28 cellular contexts compared by ENCODE assay signal in the genomic region with DNA sequence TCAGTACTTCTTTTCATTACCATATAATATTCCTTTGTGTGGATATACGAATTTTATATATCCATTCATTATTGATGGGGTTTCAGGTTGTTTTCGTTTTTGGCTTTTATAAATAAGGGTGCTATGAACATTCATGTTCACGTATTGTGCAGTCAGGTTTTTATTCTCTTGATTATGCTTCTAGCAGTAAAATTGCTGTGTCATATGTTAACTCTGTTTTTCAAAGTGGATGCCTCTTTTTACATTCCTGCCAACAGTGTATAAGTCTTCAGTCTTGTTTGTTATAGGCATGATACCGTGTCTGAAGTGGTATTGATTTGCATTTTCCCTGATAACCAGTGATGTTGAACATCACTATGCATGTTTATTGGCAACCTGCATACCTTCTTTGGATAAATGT.
DNase-seq lines count a peak whose midpoint lies in the region; ATAC-seq, FAIRE-seq and TF ChIP-seq lines count a peak whose summit lies in the region.
"Had no signal": no experiment of that assay in that cellular context is flagged by ENCODE, and none has a peak within 500 bp of the region (broad histone marks: within the 10 kb centered on the region; RNA-seq: fewer than 3 reads in every experiment).

No MANE protein-coding gene starts in this region.

- no peak for ATAC-seq in K562
- ATAC-seq: A549; CD8-positive, alpha-beta T cell had no signal

- no TSS peak for BruUV-seq in K562 (replicated peaks; lab: Mats Ljungman, UMichigan)

- FAIRE-seq in K562 (lab: Jason Lieb, UNC), result no peak
- FAIRE-seq: A549, D721Med had no signal

- no peak overlapping the region for H3K27ac ChIP-seq in K562 (ENCODE audit: extremely low read depth, low read depth, low read length)
- H3K27ac ChIP-seq: 22Rv1; A549; BLaER1; BLaER1 treated with 17β-estradiol and CSF1 and Interleukin-3, amounts not matched to agents 10 nM and 100 nM; C4-2B had no signal

- TF ChIP-seq RAD21 in K562 (CRISPR knock-in tag; conservative IDR thresholded peaks at IDR 0.05 in 1 of 2, IDR thresholded peaks at IDR 0.05 in 1 of 2), result no peak

- no peak overlapping the region for H3K9ac ChIP-seq in K562 (ENCODE audit: insufficient read depth in 1 of 2, low read depth in 2 of 2, low read length in 2 of 2)
- H3K9ac ChIP-seq: BLaER1; BLaER1 treated with 17β-estradiol and CSF1 and Interleukin-3, amounts not matched to agents 10 nM and 100 nM had no signal

- peaks cover 0 to 9% of the 10 kb centered on the region in 2 experiments; a peak in 2 of 5 replicates for H3K4me1 ChIP-seq in K562 (replicated peaks in 1 of 2; ENCODE audit: control insufficient read depth in 2 of 2, insufficient read depth in 2 of 2, low read length in 2 of 2)
- H3K4me1 ChIP-seq: A549; BE2C; BLaER1; BLaER1 treated with 17β-estradiol and CSF1 and Interleukin-3, amounts not matched to agents 10 nM and 100 nM had no signal

- no peaks in the 10 kb centered on the region for H3K27me3 ChIP-seq in K562 (ENCODE audit: control insufficient read depth in 2 of 2, insufficient read depth in 2 of 2, low read length in 2 of 2)
- H3K27me3 ChIP-seq: BE2C; BLaER1; BLaER1 treated with 17β-estradiol and CSF1 and Interleukin-3, amounts not matched to agents 10 nM and 100 nM had no signal

- DNase-seq in K562 (ENCODE audit: extremely low read depth in 1 of 4, low spot score in 3 of 4) (no peak), dedifferentiated amniotic fluid mesenchymal stem cell (ENCODE audit: extremely low spot score) (no peak)
- DNase-seq: 8988T; ACHN; AML-193; BE2C; C1 segment of cervical spinal cord; Caco-2; Calu3; CD4-positive, alpha-beta memory T cell; CD4-positive, alpha-beta T cell; CD4-positive, CD25-positive, alpha-beta regulatory T cell; CD8-positive, alpha-beta memory T cell; CD8-positive, alpha-beta T cell; COR-L47; DMS 273 treated with DMSO at 0.1 percent for 48 hours; DMS153; DMS53; DMS79; DMS79 treated with DMSO at 0.1 percent for 48 hours; DND-41; EL had no signal

- H3K4me2 ChIP-seq in K562 (ENCODE audit: insufficient read depth, low read length), result no peak overlapping the region
- H3K4me2 ChIP-seq: A549; BLaER1; BLaER1 treated with 17β-estradiol and CSF1 and Interleukin-3, amounts not matched to agents 10 nM and 100 nM had no signal

- TF ChIP-seq POLR2A in K562 (conservative IDR thresholded peaks at IDR 0.05), result no peak

- 25% methylated on average over 4 of the region's 4 CpGs for WGBS in K562 (ENCODE audit: insufficient coverage, low coverage, missing lambda C conversion rate)

- intact Hi-C loops in K562 (cut with micrococcal nuclease), result no loop called here

- CTCF ChIA-PET in K562 (lab: Yijun Ruan, JAX; ENCODE audit: low intra/inter-chr PET ratio), result no interaction called here

- H3K79me2 ChIP-seq in K562 (ENCODE audit: control insufficient read depth, insufficient read depth, low read length), result peaks cover 2% of the 10 kb centered on the region; the same call in 2 of the 3 replicates

- H3K9me3 ChIP-seq in K562 (replicated peaks; ENCODE audit: control insufficient read depth, insufficient read depth, low read depth, low read length), result no peaks in the 10 kb centered on the region
- H3K9me3 ChIP-seq: A549; BE2C; BLaER1; BLaER1 treated with 17β-estradiol and CSF1 and Interleukin-3, amounts not matched to agents 10 nM and 100 nM; Caco-2 had no signal

- H3K9me1 ChIP-seq in K562 (ENCODE audit: control insufficient read depth, insufficient read depth, low read length), result no peaks in the 10 kb centered on the region

- no peak overlapping the region for H2AFZ ChIP-seq in K562 (ENCODE audit: low read depth, low read length)

- H4K20me1 ChIP-seq in K562 (replicated peaks; ENCODE audit: control insufficient read depth, insufficient read depth, low read length), result no peaks in the 10 kb centered on the region
- H4K20me1 ChIP-seq: BLaER1; BLaER1 treated with 17β-estradiol and CSF1 and Interleukin-3, amounts not matched to agents 10 nM and 100 nM had no signal

- POLR2A ChIA-PET in K562 (lab: Yijun Ruan, JAX), result no interaction called here

- TF ChIP-seq CTCF in K562 (IDR thresholded peaks at IDR 0.05 in 2 of 3, conservative IDR thresholded peaks at IDR 0.05 in 1 of 3; ENCODE audit: insufficient read depth in 2 of 3, low read depth in 1 of 3, low read length in 3 of 3), result no peak

- no peak overlapping the region for H3K4me3 ChIP-seq in K562
- H3K4me3 ChIP-seq: A549; BLaER1; BLaER1 treated with 17β-estradiol and CSF1 and Interleukin-3, amounts not matched to agents 10 nM and 100 nM had no signal

- no peak for TF ChIP-seq EP300 in K562 (IDR thresholded peaks at IDR 0.05; ENCODE audit: low read length)

- H3K36me3 ChIP-seq in K562 (ENCODE audit: control insufficient read depth, insufficient read depth, low read length), result no peaks in the 10 kb centered on the region
- H3K36me3 ChIP-seq: BE2C; BLaER1; BLaER1 treated with 17β-estradiol and CSF1 and Interleukin-3, amounts not matched to agents 10 nM and 100 nM had no signal

- in situ Hi-C loops in K562 (cut with MboI), result no loop called here

TF ChIP-seq in K562, 482 proteins besides CTCF, POLR2A, EP300 and RAD21:
- TF ChIP-seq PML (IDR thresholded peaks at IDR 0.05; ENCODE audit: low read length) (no peak), KDM2B (CRISPR knock-in tag; IDR thresholded peaks at IDR 0.05) (no peak), NFE2L1 (tag; IDR thresholded peaks at IDR 0.05; ENCODE audit: borderline replicate concordance, low read depth) (0 out of 2 replicates have a peak, but pooled peaks have one; percentile 44), MAFG (tag; conservative IDR thresholded peaks at IDR 0.05) (peak; percentile 70), NFE2 (IDR thresholded peaks at IDR 0.05; ENCODE audit: low read depth) (peak; percentile 31; the same call in 1 of the 2 replicates), SMARCA5 (IDR thresholded peaks at IDR 0.05) (no peak), MYNN (IDR thresholded peaks at IDR 0.05) (no peak), MYNN (CRISPR knock-in tag; IDR thresholded peaks at IDR 0.05) (no peak), KDM5B (IDR thresholded peaks at IDR 0.05; ENCODE audit: insufficient replicate concordance, low read depth, low read length) (no peak), C11orf30 (IDR thresholded peaks at IDR 0.05; ENCODE audit: low read depth) (peak; percentile 71), TEAD2 (tag; IDR thresholded peaks at IDR 0.05) (no peak), FOXA1 (IDR thresholded peaks at IDR 0.05; ENCODE audit: borderline replicate concordance) (0 out of 2 replicates have a peak, but pooled peaks have one; percentile 13), ZNF316 (IDR thresholded peaks at IDR 0.05) (peak; percentile 86), MIER1 (IDR thresholded peaks at IDR 0.05; ENCODE audit: low read depth) (no peak), MEIS2 (IDR thresholded peaks at IDR 0.05; ENCODE audit: partially characterized antibody) (no peak), BCL6 (CRISPR knock-in tag; IDR thresholded peaks at IDR 0.05) (no peak)
- TF ChIP-seq, protein P1, sequence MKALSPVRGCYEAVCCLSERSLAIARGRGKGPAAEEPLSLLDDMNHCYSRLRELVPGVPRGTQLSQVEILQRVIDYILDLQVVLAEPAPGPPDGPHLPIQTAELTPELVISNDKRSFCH (CRISPR knock-in tag; IDR thresholded peaks at IDR 0.05), result no peak
- TF ChIP-seq, protein P1 (tag; IDR thresholded peaks at IDR 0.05), result no peak
